7 cellular contexts compared by ENCODE assay signal in the genomic region with DNA sequence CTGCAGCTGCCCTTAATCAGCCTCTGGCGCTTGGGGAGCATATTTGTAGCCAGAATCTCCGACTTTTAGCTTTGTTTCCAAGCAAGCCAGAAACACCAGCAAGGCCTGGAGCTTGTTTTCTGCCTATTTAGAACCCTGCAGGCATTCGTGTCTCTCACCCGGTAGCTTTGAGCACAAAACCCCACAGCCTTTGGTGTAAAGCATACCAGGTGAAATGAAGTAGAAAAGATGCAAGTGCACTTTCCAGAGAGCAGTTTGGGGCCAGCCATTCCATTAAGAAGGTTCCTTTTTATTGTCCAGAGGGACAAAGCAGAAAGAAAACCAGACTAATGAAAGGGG. TPM values are rescaled to one million over a fixed set of nuclear protein-coding genes. Genes with fewer than 3 reads are reported as not detected.
DNase-seq lines count a peak whose midpoint lies in the region; ATAC-seq and TF ChIP-seq lines count a peak whose summit lies in the region.

No MANE protein-coding gene starts in this region.

- under 1% methylated on average over 4 of the region's 4 CpGs for WGBS in smooth muscle cell (ENCODE audit: low lambda C conversion rate)

- ATAC-seq in GM21381 (IDR thresholded peaks at IDR 0.05; ENCODE audit: unreplicated experiment) (peak; percentile 8), HG02763 (IDR thresholded peaks at IDR 0.05; ENCODE audit: unreplicated experiment) (no peak)

- TF ChIP-seq CTCF in fibroblast of the aortic adventitia (IDR thresholded peaks at IDR 0.05; ENCODE audit: insufficient read depth, low read length) (no peak), smooth muscle cell (IDR thresholded peaks at IDR 0.05; ENCODE audit: borderline replicate concordance, insufficient read depth, poor library complexity, severe bottlenecking) (no peak)

- H4K20me1 ChIP-seq in smooth muscle cell (ENCODE audit: low read depth): peaks cover 21% of the 10 kb centered on the region

- no peaks in the 10 kb centered on the region for H3K9me3 ChIP-seq in smooth muscle cell (replicated peaks; ENCODE audit: low read depth)

- H3K79me2 ChIP-seq in smooth muscle cell (ENCODE audit: low read depth): peaks cover 13% of the 10 kb centered on the region

- H3K27me3 ChIP-seq in smooth muscle cell (ENCODE audit: low read depth): no peaks in the 10 kb centered on the region

- H3K4me2 ChIP-seq in smooth muscle cell: peak overlapping the region; percentile 92

- H3K27ac ChIP-seq in smooth muscle cell (ENCODE audit: low read depth): peak overlapping the region; percentile 91

- peaks cover 4% of the 10 kb centered on the region for H3F3A ChIP-seq in smooth muscle cell (ENCODE audit: low read depth)

- H2AFZ ChIP-seq in smooth muscle cell (ENCODE audit: low read depth): peak overlapping the region; percentile 98

- H3K4me3 ChIP-seq in fibroblast of the aortic adventitia (ENCODE audit: low read depth, low read length) (peak overlapping the region; percentile 93), smooth muscle cell (peak overlapping the region; percentile 72)

- no peaks in the 10 kb centered on the region for H3K36me3 ChIP-seq in smooth muscle cell (ENCODE audit: low read depth)

- H3K9ac ChIP-seq in smooth muscle cell (ENCODE audit: low read depth): peak overlapping the region; percentile 88

- DNase-seq in RKO (ENCODE audit: low spot score): peak; percentile 18
- DNase-seq in fibroblast of the aortic adventitia (ENCODE audit: low read depth): no peak
- no peak for DNase-seq in smooth muscle cell (lab: John Stamatoyannopoulos, UW; ENCODE audit: unreplicated experiment)
- no peak for DNase-seq in DMS153 treated with DMSO at 0.1 percent for 48 hours (lab: John Stamatoyannopoulos, UW; ENCODE audit: unreplicated experiment)
- no peak for DNase-seq in HPDE6-E6E7 (ENCODE audit: extremely low spot score)

- H3K4me1 ChIP-seq in smooth muscle cell (ENCODE audit: low read depth): peaks cover 9% of the 10 kb centered on the region

RNA-seq across cellular contexts. Expression of a gene that starts 0.7 kb away (rescaled TPM):
- total RNA-seq in fibroblast of the aortic adventitia (ENCODE audit: low replicate concordance) (5.8 and 6.9 TPM in 2 replicates), smooth muscle cell (6.4 and 7.7 TPM in 2 replicates)
- 14.2 and 14.8 TPM in 2 replicates for polyA plus RNA-seq in smooth muscle cell

RNA-seq across cellular contexts. Expression of a gene that starts 0.8 kb away (rescaled TPM):
- total RNA-seq in fibroblast of the aortic adventitia (ENCODE audit: low replicate concordance) (4.8 and 5.6 TPM in 2 replicates), smooth muscle cell (4.9 and 5.1 TPM in 2 replicates)
- 1.9 and 2.6 TPM in 2 replicates for polyA plus RNA-seq in smooth muscle cell

RNA-seq across cellular contexts. Expression of a gene that starts 7.5 kb away (rescaled TPM):
- total RNA-seq in fibroblast of the aortic adventitia (ENCODE audit: low replicate concordance): 0.63 and 0.74 TPM in 2 replicates
- total RNA-seq in smooth muscle cell: 0.49 and 0.54 TPM in 2 replicates
- polyA plus RNA-seq in smooth muscle cell: 0.37 and 0.42 TPM in 2 replicates

RNA-seq across cellular contexts. Expression of a gene that starts 17.3 kb away (rescaled TPM):
- total RNA-seq in fibroblast of the aortic adventitia (ENCODE audit: low replicate concordance) (0.09 TPM in 1 of 2 replicates, not detected in the other), smooth muscle cell (1.2 TPM in 2 replicates)
- 0.18 TPM in 1 of 2 replicates, not detected in the other for polyA plus RNA-seq in smooth muscle cell
